ENCODE assay signal across 8 cellular contexts in genomic region chr6:106974337-106974998, GRCh38. TPM values are rescaled to one million over a fixed set of nuclear protein-coding genes. Genes with fewer than 3 reads are reported as not detected.
DNase-seq lines count a peak whose midpoint lies in the region; ATAC-seq, FAIRE-seq and TF ChIP-seq lines count a peak whose summit lies in the region.

CD24 (minus strand) TSS chr6:106974729; CDS start chr6:106974646, 83 bp downstream.

- H3K4me3 Mint-ChIP-seq in mesothelial cell of epicardium: peak within 1 kb of the TSS; percentile 97

- peak; percentile 27 for ATAC-seq in GM18909 (IDR thresholded peaks at IDR 0.05; ENCODE audit: poor library complexity, unreplicated experiment)

- POLR2A ChIA-PET in AG04450 (lab: Yijun Ruan, JAX): no interaction called here

- H3K27me3 Mint-ChIP-seq in mesothelial cell of epicardium (ENCODE audit: low read depth): peaks cover 7% of the 10 kb centered on the region

- peak within 1 kb of the TSS; percentile 96 for H3K27ac Mint-ChIP-seq in mesothelial cell of epicardium

- H3K9me3 ChIP-seq in AG04450 (ENCODE audit: control insufficient read depth, insufficient read depth, low read length) (no peaks in the 10 kb centered on the region), SJCRH30 (replicated peaks) (no peaks in the 10 kb centered on the region), thyroid gland (no peaks in the 10 kb centered on the region)

- no peak within 1 kb of the TSS for H3K27ac ChIP-seq in AG04450 (ENCODE audit: low read depth, low read length)
- no peak within 1 kb of the TSS for H3K27ac ChIP-seq in SJCRH30
- no peak within 1 kb of the TSS for H3K27ac ChIP-seq in coronary artery
- peak within 1 kb of the TSS; percentile 99 to 100 (median 100) for H3K27ac ChIP-seq in thyroid gland

- TF ChIP-seq POLR2A in thyroid gland (IDR thresholded peaks at IDR 0.05) (peak; percentile 95 to 98), GM12892 (IDR thresholded peaks at IDR 0.05; ENCODE audit: low read depth, low read length) (no peak)

- TF ChIP-seq CTCF in AG04450 (IDR thresholded peaks at IDR 0.05; ENCODE audit: low read depth, low read length) (no peak), coronary artery (IDR thresholded peaks at IDR 0.05) (no peak), mesothelial cell of epicardium (IDR thresholded peaks at IDR 0.05; ENCODE audit: unreplicated experiment) (no peak), thyroid gland (IDR thresholded peaks at IDR 0.05) (peak in 1 of 6 experiments; percentile 15)

- DNase-seq in AG04450 (ENCODE audit: low read depth, low spot score): no peak
- DNase-seq in HT-29 (ENCODE audit: low spot score): peak; percentile 73
- DNase-seq in SJCRH30: no peak
- no peak for DNase-seq in coronary artery (ENCODE audit: low spot score)
- peak; percentile 84 to 86 for DNase-seq in mesothelial cell of epicardium (ENCODE audit: low spot score in 2 of 2, unreplicated experiment in 2 of 2)
- DNase-seq in thyroid gland: peak; percentile 85 to 88
- no peak for DNase-seq in GM12892 (ENCODE audit: insufficient read length)

- H3K4me1 ChIP-seq in SJCRH30 (no peaks in the 10 kb centered on the region; the same call in 1 of the 2 replicates), thyroid gland (peaks cover 14 to 15% of the 10 kb centered on the region in 2 donors)

- H3K36me3 ChIP-seq in SJCRH30: no peaks in the 10 kb centered on the region
- H3K36me3 ChIP-seq in thyroid gland: peaks cover 0 to 9% of the 10 kb centered on the region in 2 donors

- FAIRE-seq in GM12892 (lab: Jason Lieb, UNC): no peak

- 0% methylated on average over 3 to 13 of the region's 73 CpGs for WGBS in thyroid gland, 2 donors

- H3K27me3 ChIP-seq in AG04450 (ENCODE audit: control insufficient read depth, insufficient read depth, low read length) (peaks cover 52% of the 10 kb centered on the region), SJCRH30 (peaks cover 11% of the 10 kb centered on the region; the same call in 1 of the 2 replicates), thyroid gland (no peaks in the 10 kb centered on the region)

- intact Hi-C loops in thyroid gland (cut with DNase I): no loop called here

- peaks cover 14% of the 10 kb centered on the region for H3K36me3 Mint-ChIP-seq in mesothelial cell of epicardium

- H3K9me3 Mint-ChIP-seq in mesothelial cell of epicardium: no peaks in the 10 kb centered on the region

- CTCF ChIA-PET in AG04450 (lab: Charles Lee): no interaction called here

- H3K4me3 ChIP-seq in AG04450 (ENCODE audit: low read depth, low read length): peak within 1 kb of the TSS; percentile 40
- peak within 1 kb of the TSS; percentile 65 for H3K4me3 ChIP-seq in SJCRH30
- H3K4me3 ChIP-seq in coronary artery: peak within 1 kb of the TSS; percentile 72
- H3K4me3 ChIP-seq in thyroid gland (replicated peaks in 1 of 3): peak within 1 kb of the TSS; percentile 73 to 98 (median 87)

- H3K4me1 Mint-ChIP-seq in mesothelial cell of epicardium: peaks cover 23% of the 10 kb centered on the region

RNA-seq across cellular contexts. Expression of gene CD24, which starts in this region (rescaled TPM):
- 0.09 and 0.89 TPM in 2 replicates for polyA plus RNA-seq in AG04450 (2011; rRNA removed)
- polyA minus RNA-seq in AG04450 (2011; rRNA and poly(A)+ RNA removed): 0.28 and 0.83 TPM in 2 replicates
- total RNA-seq in HT-29 (2014; rRNA removed; shearing (Covaris generic)): 389 and 427 TPM in 2 replicates
- 1.5 and 1.6 TPM in 2 replicates for total RNA-seq in SJCRH30 (2014; rRNA removed; shearing (Covaris generic))
- total RNA-seq in mesothelial cell of epicardium (377 to 390 TPM (median 382 TPM) in 3 replicates), thyroid gland (1,000 to 10,000 TPM; 1,557 to 2,748 (median 2,297) TPM)
- polyA plus RNA-seq in GM12892 (2012; ENCODE audit: missing spikeins): 2.5 TPM

Comparison
In these comparisons a context has a peak if more than half of its experiments do, and no peak if none do; other contexts are left out.
1. RNA of gene CD24 (total RNA-seq): 1,557 to 2,748 TPM in thyroid gland, 389 to 427 TPM in HT-29 and 377 to 390 TPM in mesothelial cell of epicardium; 1.5 to 1.6 TPM in SJCRH30; every median in the first group is over 100 times any median in the second.
2. DNase-seq: peak in HT-29 (single experiment), mesothelial cell of epicardium (2 of 2) and thyroid gland (2 of 2); none in AG04450 (single experiment), SJCRH30 (0 of 2), coronary artery (single experiment) and GM12892 (single experiment).
3. H3K27ac ChIP-seq: peak in thyroid gland (3 of 3); none in AG04450 (single experiment), SJCRH30 (single experiment) and coronary artery (0 of 2).
4. Peak in every context shown above with its lines, with median percentiles within 50 percentile points of each other: H3K4me3 ChIP-seq.